1 cellular context compared by ENCODE assay signal in the genomic region with DNA sequence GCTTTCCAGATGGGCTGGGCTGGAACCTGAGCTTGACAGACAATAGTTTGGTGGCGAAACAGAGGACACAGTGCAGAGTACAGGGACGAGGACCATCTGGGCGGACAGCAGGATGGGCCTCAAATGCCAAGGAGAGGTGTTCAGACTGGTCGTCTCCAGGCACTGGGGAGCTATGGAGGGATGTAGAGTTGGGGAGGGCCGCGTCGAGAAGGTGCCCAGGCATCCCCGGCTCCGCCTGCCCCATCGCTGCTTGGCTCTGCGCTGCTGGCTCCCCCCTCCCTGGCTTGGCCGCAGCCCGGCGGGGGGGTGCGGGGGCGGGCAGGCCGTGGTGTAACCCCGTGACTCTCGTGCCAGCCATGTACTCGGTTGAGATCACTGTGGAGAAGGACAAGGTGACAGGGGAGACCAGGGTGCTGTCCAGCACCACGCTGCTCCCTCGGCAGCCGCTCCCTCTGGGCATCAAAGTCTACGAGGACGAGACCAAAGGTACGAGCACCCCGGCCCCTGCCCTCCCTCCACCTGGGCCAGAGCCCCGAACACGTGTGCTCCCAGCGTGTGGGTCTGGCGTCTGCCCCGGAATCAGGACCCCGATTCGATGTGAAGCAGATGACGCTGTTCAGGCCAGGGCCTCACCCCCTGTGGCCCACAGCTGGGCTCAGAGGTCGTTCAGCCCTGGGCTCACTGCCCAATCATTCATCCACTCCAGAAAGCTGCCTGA.
A peak's percentile ranks its signal among the peaks of the same experiment; 100 is the strongest.
TF ChIP-seq lines count a peak whose summit lies in the region.

No MANE protein-coding gene starts in this region.

TF ChIP-seq in HepG2, 621 proteins besides CTCF, POLR2A, EP300 and RAD21 (continued from another document and continues in another):
- TF ChIP-seq IKZF5 (CRISPR knock-in tag; IDR thresholded peaks at IDR 0.05) (no peak), ZMYM2 (CRISPR knock-in tag; IDR thresholded peaks at IDR 0.05) (peak; percentile 81), ZSCAN9 (CRISPR knock-in tag; IDR thresholded peaks at IDR 0.05; ENCODE audit: borderline replicate concordance) (peak; percentile 72; the same call in 1 of the 2 replicates), KDM1A (CRISPR knock-in tag; IDR thresholded peaks at IDR 0.05) (peak; percentile 60; the same call in 1 of the 2 replicates), MYC (CRISPR knock-in tag; IDR thresholded peaks at IDR 0.05; ENCODE audit: borderline replicate concordance) (peak; percentile 95), ATM (IDR thresholded peaks at IDR 0.05; ENCODE audit: borderline replicate concordance) (no peak), BORCS8-MEF2B (CRISPR knock-in tag; IDR thresholded peaks at IDR 0.05) (peak; percentile 93), ZNF337 (CRISPR knock-in tag; IDR thresholded peaks at IDR 0.05; ENCODE audit: borderline replicate concordance, low read depth) (peak; percentile 86; the same call in 1 of the 2 replicates), ZNF276 (CRISPR knock-in tag; IDR thresholded peaks at IDR 0.05; ENCODE audit: low read depth) (0 out of 2 replicates have a peak, but pooled peaks have one; percentile 18), FOXC1 (CRISPR knock-in tag; IDR thresholded peaks at IDR 0.05; ENCODE audit: borderline replicate concordance) (no peak), ZBTB34 (CRISPR knock-in tag; IDR thresholded peaks at IDR 0.05) (no peak), ZHX1 (CRISPR knock-in tag; IDR thresholded peaks at IDR 0.05; ENCODE audit: low read depth) (peak; percentile 86), PHF21A (CRISPR knock-in tag; IDR thresholded peaks at IDR 0.05) (peak; percentile 61), TEF (CRISPR knock-in tag; IDR thresholded peaks at IDR 0.05) (no peak), HBP1 (CRISPR knock-in tag; IDR thresholded peaks at IDR 0.05; ENCODE audit: low read depth) (peak; percentile 54; the same call in 1 of the 2 replicates), TCF12 (IDR thresholded peaks at IDR 0.05) (no peak), TCF12 (CRISPR knock-in tag; IDR thresholded peaks at IDR 0.05) (peak; percentile 79; the same call in 1 of the 2 replicates), ARHGAP35 (CRISPR knock-in tag; IDR thresholded peaks at IDR 0.05; ENCODE audit: borderline replicate concordance) (no peak; the same call in 1 of the 2 replicates), ONECUT2 (CRISPR knock-in tag; IDR thresholded peaks at IDR 0.05) (no peak), ZNF317 (CRISPR knock-in tag; IDR thresholded peaks at IDR 0.05) (0 out of 2 replicates have a peak, but pooled peaks have one; percentile 26), YEATS2 (CRISPR knock-in tag; IDR thresholded peaks at IDR 0.05; ENCODE audit: borderline replicate concordance) (no peak), E2F1 (CRISPR knock-in tag; IDR thresholded peaks at IDR 0.05) (no peak), MEF2D (CRISPR knock-in tag; IDR thresholded peaks at IDR 0.05) (peak; percentile 70), ZNF567 (CRISPR knock-in tag; IDR thresholded peaks at IDR 0.05; ENCODE audit: borderline replicate concordance) (no peak)
- TF ChIP-seq, protein P1, sequence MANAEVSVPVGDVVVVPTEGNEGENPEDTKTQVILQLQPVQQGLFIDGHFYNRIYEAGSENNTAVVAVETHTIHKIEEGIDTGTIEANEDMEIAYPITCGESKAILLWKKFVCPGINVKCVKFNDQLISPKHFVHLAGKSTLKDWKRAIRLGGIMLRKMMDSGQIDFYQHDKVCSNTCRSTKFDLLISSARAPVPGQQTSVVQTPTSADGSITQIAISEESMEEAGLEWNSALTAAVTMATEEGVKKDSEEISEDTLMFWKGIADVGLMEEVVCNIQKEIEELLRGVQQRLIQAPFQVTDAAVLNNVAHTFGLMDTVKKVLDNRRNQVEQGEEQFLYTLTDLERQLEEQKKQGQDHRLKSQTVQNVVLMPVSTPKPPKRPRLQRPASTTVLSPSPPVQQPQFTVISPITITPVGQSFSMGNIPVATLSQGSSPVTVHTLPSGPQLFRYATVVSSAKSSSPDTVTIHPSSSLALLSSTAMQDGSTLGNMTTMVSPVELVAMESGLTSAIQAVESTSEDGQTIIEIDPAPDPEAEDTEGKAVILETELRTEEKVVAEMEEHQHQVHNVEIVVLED (CRISPR knock-in tag; IDR thresholded peaks at IDR 0.05; ENCODE audit: borderline replicate concordance): peak; percentile 71
- TF ChIP-seq, protein P2, sequence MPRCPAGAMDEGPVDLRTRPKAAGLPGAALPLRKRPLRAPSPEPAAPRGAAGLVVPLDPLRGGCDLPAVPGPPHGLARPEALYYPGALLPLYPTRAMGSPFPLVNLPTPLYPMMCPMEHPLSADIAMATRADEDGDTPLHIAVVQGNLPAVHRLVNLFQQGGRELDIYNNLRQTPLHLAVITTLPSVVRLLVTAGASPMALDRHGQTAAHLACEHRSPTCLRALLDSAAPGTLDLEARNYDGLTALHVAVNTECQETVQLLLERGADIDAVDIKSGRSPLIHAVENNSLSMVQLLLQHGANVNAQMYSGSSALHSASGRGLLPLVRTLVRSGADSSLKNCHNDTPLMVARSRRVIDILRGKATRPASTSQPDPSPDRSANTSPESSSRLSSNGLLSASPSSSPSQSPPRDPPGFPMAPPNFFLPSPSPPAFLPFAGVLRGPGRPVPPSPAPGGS (CRISPR knock-in tag; IDR thresholded peaks at IDR 0.05): peak; percentile 88
- TF ChIP-seq, protein P3, sequence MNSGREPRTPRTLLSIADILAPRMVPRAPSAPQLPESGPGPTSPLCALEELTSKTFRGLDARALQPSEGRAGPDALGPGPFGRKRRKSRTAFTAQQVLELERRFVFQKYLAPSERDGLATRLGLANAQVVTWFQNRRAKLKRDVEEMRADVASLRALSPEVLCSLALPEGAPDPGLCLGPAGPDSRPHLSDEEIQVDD (CRISPR knock-in tag; IDR thresholded peaks at IDR 0.05; ENCODE audit: borderline replicate concordance): no peak
- TF ChIP-seq, protein P4, sequence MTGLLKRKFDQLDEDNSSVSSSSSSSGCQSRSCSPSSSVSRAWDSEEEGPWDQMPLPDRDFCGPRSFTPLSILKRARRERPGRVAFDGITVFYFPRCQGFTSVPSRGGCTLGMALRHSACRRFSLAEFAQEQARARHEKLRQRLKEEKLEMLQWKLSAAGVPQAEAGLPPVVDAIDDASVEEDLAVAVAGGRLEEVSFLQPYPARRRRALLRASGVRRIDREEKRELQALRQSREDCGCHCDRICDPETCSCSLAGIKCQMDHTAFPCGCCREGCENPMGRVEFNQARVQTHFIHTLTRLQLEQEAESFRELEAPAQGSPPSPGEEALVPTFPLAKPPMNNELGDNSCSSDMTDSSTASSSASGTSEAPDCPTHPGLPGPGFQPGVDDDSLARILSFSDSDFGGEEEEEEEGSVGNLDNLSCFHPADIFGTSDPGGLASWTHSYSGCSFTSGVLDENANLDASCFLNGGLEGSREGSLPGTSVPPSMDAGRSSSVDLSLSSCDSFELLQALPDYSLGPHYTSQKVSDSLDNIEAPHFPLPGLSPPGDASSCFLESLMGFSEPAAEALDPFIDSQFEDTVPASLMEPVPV (CRISPR knock-in tag; IDR thresholded peaks at IDR 0.05): peak; percentile 93; the same call in 1 of the 2 replicates
- TF ChIP-seq, protein P5, sequence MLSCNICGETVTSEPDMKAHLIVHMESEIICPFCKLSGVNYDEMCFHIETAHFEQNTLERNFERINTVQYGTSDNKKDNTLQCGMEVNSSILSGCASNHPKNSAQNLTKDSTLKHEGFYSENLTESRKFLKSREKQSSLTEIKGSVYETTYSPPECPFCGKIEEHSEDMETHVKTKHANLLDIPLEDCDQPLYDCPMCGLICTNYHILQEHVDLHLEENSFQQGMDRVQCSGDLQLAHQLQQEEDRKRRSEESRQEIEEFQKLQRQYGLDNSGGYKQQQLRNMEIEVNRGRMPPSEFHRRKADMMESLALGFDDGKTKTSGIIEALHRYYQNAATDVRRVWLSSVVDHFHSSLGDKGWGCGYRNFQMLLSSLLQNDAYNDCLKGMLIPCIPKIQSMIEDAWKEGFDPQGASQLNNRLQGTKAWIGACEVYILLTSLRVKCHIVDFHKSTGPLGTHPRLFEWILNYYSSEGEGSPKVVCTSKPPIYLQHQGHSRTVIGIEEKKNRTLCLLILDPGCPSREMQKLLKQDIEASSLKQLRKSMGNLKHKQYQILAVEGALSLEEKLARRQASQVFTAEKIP (CRISPR knock-in tag; IDR thresholded peaks at IDR 0.05; ENCODE audit: borderline replicate concordance): no peak
- TF ChIP-seq, protein P6, sequence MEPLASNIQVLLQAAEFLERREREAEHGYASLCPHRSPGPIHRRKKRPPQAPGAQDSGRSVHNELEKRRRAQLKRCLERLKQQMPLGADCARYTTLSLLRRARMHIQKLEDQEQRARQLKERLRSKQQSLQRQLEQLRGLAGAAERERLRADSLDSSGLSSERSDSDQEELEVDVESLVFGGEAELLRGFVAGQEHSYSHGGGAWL (CRISPR knock-in tag; IDR thresholded peaks at IDR 0.05): peak; percentile 72; the same call in 1 of the 2 replicates
